8 cellular contexts compared by ENCODE assay signal in the genomic region with DNA sequence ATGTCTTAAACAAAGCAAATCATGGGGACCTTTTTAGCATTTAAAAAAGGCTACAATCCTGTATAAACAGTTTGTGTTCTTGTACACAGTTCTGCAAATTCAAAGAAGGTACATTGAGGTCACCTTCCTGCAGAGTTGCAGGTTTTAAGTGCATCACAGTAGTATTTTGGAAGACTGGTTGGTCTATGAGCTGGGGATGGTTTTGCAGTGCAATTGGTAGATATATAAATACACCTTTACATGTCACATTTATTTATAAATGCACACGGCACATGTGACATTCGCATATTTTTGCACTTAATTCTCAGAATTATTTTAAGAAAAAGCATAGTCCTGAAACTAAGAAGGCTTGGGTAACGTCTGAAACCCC. TPM values are rescaled to one million over a fixed set of nuclear protein-coding genes. Genes with fewer than 3 reads are reported as not detected.
DNase-seq lines count a peak whose midpoint lies in the region; ATAC-seq and TF ChIP-seq lines count a peak whose summit lies in the region.

No MANE protein-coding gene starts in this region.

- peaks cover 23 to 31% (median 26%) of the 10 kb centered on the region in 11 experiments for H4K20me1 ChIP-seq in BLaER1 treated with 17β-estradiol and CSF1 and Interleukin-3, amounts not matched to agents 10 nM and 100 nM

- H3K9me3 ChIP-seq in BLaER1 treated with 17β-estradiol and CSF1 and Interleukin-3, amounts not matched to agents 10 nM and 100 nM (replicated peaks in 1 of 11), result peaks cover 13 to 28% (median 21%) of the 10 kb centered on the region in 11 experiments
- H3K9me3 ChIP-seq in HUES64 (ENCODE audit: insufficient read depth, low read depth, low read length), result peaks cover 8% of the 10 kb centered on the region; the same call in 1 of the 2 replicates

- ATAC-seq in GM19463 (IDR thresholded peaks at IDR 0.05; ENCODE audit: unreplicated experiment), result no peak

- peak overlapping the region in 10 of 11 experiments; percentile 65 to 85 (median 81); a peak in 20 of 22 replicates for H3K27ac ChIP-seq in BLaER1 treated with 17β-estradiol and CSF1 and Interleukin-3, amounts not matched to agents 10 nM and 100 nM
- H3K27ac ChIP-seq in HUES64 (ENCODE audit: low read depth, low read length) (no peak overlapping the region), caudate nucleus (ENCODE audit: low read depth, low read length) (peak overlapping the region; percentile 97)

- peak overlapping the region; percentile 82 to 99 (median 98) for H3K4me2 ChIP-seq in BLaER1 treated with 17β-estradiol and CSF1 and Interleukin-3, amounts not matched to agents 10 nM and 100 nM

- no peak for TF ChIP-seq CTCF in nephron (IDR thresholded peaks at IDR 0.05; ENCODE audit: unreplicated experiment in 3 of 3)

- H3K27me3 Mint-ChIP-seq in nephron (ENCODE audit: low read depth), result peaks cover 18% of the 10 kb centered on the region

- H3K4me3 ChIP-seq in BLaER1 treated with 17β-estradiol and CSF1 and Interleukin-3, amounts not matched to agents 10 nM and 100 nM, result peak overlapping the region; percentile 74 to 92 (median 83); a peak in 18 of 20 replicates
- H3K4me3 ChIP-seq in HUES64 (ENCODE audit: low read length), result peak overlapping the region; percentile 80

- peaks cover 6% of the 10 kb centered on the region for H3K4me1 Mint-ChIP-seq in nephron

- peaks cover 0 to 19% (median 15%) of the 10 kb centered on the region in 11 experiments; a peak in 15 of 22 replicates for H3K36me3 ChIP-seq in BLaER1 treated with 17β-estradiol and CSF1 and Interleukin-3, amounts not matched to agents 10 nM and 100 nM
- H3K36me3 ChIP-seq in HUES64 (ENCODE audit: insufficient read depth, low read length), result no peaks in the 10 kb centered on the region

- H3K27me3 ChIP-seq in BLaER1 treated with 17β-estradiol and CSF1 and Interleukin-3, amounts not matched to agents 10 nM and 100 nM, result no peaks in the 10 kb centered on the region; a peak in 1 of 22 replicates
- peaks cover 58% of the 10 kb centered on the region for H3K27me3 ChIP-seq in HUES64 (ENCODE audit: insufficient read depth, low read length)

- WGBS in HUES64, result 87% methylated on average over 3 of the region's 3 CpGs

- H3K9me3 Mint-ChIP-seq in nephron, result peaks cover 10% of the 10 kb centered on the region

- peak overlapping the region; percentile 87 to 96 (median 95) for H3K4me3 Mint-ChIP-seq in nephron

- DNase-seq in caudate nucleus (lab: John Stamatoyannopoulos, UW), result no peak
- DNase-seq in HK-2 (ENCODE audit: unreplicated experiment), result no peak
- no peak for DNase-seq in GM03348 (ENCODE audit: low spot score)
- no peak for DNase-seq in NCI-H345 (lab: John Stamatoyannopoulos, UW)

- H3K27ac Mint-ChIP-seq in nephron, result peak overlapping the region; percentile 90 to 95 (median 94)

- H3K9ac ChIP-seq in BLaER1 treated with 17β-estradiol and CSF1 and Interleukin-3, amounts not matched to agents 10 nM and 100 nM, result peak overlapping the region; percentile 40 to 89 (median 83); a peak in 18 of 22 replicates
- H3K9ac ChIP-seq in HUES64 (ENCODE audit: low read depth, low read length), result no peak overlapping the region

- peaks cover 4% of the 10 kb centered on the region for H3K36me3 Mint-ChIP-seq in nephron (ENCODE audit: low read depth)

- H3K4me1 ChIP-seq in BLaER1 treated with 17β-estradiol and CSF1 and Interleukin-3, amounts not matched to agents 10 nM and 100 nM, result peaks cover 39 to 47% (median 45%) of the 10 kb centered on the region in 10 experiments
- peaks cover 18% of the 10 kb centered on the region for H3K4me1 ChIP-seq in HUES64 (ENCODE audit: insufficient read depth, low read length)

RNA-seq across cellular contexts. Expression of a gene that starts 0.6 kb away (rescaled TPM):
- polyA plus RNA-seq in HUES64 (2013, experiment 1 of 2), result 7.0 TPM
- 8.5 TPM for polyA plus RNA-seq in HUES64 (2013, experiment 2 of 2)
